ENCODE assay signal across 6 cellular contexts in the genomic region with DNA sequence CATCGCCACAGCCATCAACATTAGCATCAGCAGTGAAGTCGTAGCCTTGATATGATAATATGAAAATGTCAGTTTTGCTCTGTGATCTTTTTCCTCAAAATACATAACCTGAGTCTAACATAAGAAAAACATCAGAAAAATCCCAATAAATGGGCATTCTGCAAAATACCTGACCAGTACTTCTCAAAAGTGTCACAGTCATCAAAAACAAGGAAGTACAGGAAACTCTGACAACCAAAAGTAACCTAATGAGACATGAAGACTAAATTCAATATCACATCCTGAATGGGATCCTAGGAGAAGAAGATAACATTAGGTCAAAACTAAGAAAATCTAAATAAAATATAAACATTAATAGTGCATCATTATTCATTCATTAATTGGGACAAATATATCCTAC.
"Had no signal": no experiment of that assay in that cellular context is flagged by ENCODE, and none has a peak within 500 bp of the region (broad histone marks: within the 10 kb centered on the region; RNA-seq: fewer than 3 reads in every experiment).

No MANE protein-coding gene starts in this region.

- H3K27me3 Mint-ChIP-seq: IgD-negative memory B cell had no signal

- H3K9me3 Mint-ChIP-seq: H9 had no signal

- FAIRE-seq: H54 had no signal

- H3K27ac ChIP-seq: HL-60 had no signal

- H3K27ac Mint-ChIP-seq: H9, IgD-negative memory B cell had no signal

- DNase-seq: GOT3, H9, KG1 had no signal

- H3K36me3 Mint-ChIP-seq: IgD-negative memory B cell had no signal

- H3K4me1 Mint-ChIP-seq: IgD-negative memory B cell had no signal

- H3K4me3 Mint-ChIP-seq: H9, IgD-negative memory B cell had no signal
